ENCODE assay signal across 1 cellular context in genomic region chr9:122377241-122378164, GRCh38.
TF ChIP-seq lines count a peak whose summit lies in the region.

No MANE protein-coding gene starts in this region.

TF ChIP-seq in K562, 482 proteins besides CTCF, POLR2A, EP300 and RAD21 (continued from another document and continues in another):
- TF ChIP-seq, protein P1, sequence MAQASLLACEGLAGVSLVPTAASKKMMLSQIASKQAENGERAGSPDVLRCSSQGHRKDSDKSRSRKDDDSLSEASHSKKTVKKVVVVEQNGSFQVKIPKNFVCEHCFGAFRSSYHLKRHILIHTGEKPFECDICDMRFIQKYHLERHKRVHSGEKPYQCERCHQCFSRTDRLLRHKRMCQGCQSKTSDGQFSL (CRISPR knock-in tag; IDR thresholded peaks at IDR 0.05): peak; percentile 90; the same call in 1 of the 2 replicates
- TF ChIP-seq, protein P1 (tag; IDR thresholded peaks at IDR 0.05): peak in 1 of 2 experiments; percentile 92; a peak in 2 of 4 replicates
- TF ChIP-seq, protein P2, sequence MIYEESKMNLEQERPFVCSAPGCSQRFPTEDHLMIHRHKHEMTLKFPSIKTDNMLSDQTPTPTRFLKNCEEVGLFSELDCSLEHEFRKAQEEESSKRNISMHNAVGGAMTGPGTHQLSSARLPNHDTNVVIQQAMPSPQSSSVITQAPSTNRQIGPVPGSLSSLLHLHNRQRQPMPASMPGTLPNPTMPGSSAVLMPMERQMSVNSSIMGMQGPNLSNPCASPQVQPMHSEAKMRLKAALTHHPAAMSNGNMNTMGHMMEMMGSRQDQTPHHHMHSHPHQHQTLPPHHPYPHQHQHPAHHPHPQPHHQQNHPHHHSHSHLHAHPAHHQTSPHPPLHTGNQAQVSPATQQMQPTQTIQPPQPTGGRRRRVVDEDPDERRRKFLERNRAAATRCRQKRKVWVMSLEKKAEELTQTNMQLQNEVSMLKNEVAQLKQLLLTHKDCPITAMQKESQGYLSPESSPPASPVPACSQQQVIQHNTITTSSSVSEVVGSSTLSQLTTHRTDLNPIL (CRISPR knock-in tag; IDR thresholded peaks at IDR 0.05): no peak
- TF ChIP-seq ETV1 (tag; conservative IDR thresholded peaks at IDR 0.05; ENCODE audit: low read depth): peak; percentile 22; the same call in 1 of the 2 replicates
- TF ChIP-seq U2AF1 (optimal IDR thresholded peaks at IDR 0.05; ENCODE audit: low read depth, low read length): no peak
- peak; percentile 35; the same call in 1 of the 2 replicates for TF ChIP-seq SMARCA4 (IDR thresholded peaks at IDR 0.05)
- no peak for TF ChIP-seq RNF219 (CRISPR knock-in tag; IDR thresholded peaks at IDR 0.05)
- 0 out of 2 replicates have a peak, but pooled peaks have one; percentile 25 for TF ChIP-seq ZBTB33 (CRISPR knock-in tag; IDR thresholded peaks at IDR 0.05)
- 0 out of 4 replicates have a peak, but pooled peaks of 1 of the 2 experiments have one; percentile 11 for TF ChIP-seq RCOR1 (IDR thresholded peaks at IDR 0.05; ENCODE audit: borderline replicate concordance in 1 of 2, low read depth in 2 of 2, low read length in 2 of 2)
- no peak for TF ChIP-seq KLF10 (CRISPR knock-in tag; IDR thresholded peaks at IDR 0.05)
- TF ChIP-seq KAT7 (CRISPR knock-in tag; IDR thresholded peaks at IDR 0.05; ENCODE audit: borderline replicate concordance): 0 out of 2 replicates have a peak, but pooled peaks have one; percentile 45
- peak; percentile 53; the same call in 1 of the 2 replicates for TF ChIP-seq SPI1 (IDR thresholded peaks at IDR 0.05; ENCODE audit: borderline replicate concordance, low read depth, low read length)
- TF ChIP-seq, protein P3, sequence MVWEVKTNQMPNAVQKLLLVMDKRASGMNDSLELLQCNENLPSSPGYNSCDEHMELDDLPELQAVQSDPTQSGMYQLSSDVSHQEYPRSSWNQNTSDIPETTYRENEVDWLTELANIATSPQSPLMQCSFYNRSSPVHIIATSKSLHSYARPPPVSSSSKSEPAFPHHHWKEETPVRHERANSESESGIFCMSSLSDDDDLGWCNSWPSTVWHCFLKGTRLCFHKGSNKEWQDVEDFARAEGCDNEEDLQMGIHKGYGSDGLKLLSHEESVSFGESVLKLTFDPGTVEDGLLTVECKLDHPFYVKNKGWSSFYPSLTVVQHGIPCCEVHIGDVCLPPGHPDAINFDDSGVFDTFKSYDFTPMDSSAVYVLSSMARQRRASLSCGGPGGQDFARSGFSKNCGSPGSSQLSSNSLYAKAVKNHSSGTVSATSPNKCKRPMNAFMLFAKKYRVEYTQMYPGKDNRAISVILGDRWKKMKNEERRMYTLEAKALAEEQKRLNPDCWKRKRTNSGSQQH (CRISPR knock-in tag; IDR thresholded peaks at IDR 0.05): no peak
- TF ChIP-seq TBP (optimal IDR thresholded peaks at IDR 0.05; ENCODE audit: low read depth, low read length): peak; percentile 31
- peak; percentile 60; the same call in 1 of the 2 replicates for TF ChIP-seq NFRKB (IDR thresholded peaks at IDR 0.05; ENCODE audit: low read depth)
- peak; percentile 37 for TF ChIP-seq GABPA (tag; conservative IDR thresholded peaks at IDR 0.05; ENCODE audit: low read depth)
- TF ChIP-seq VEZF1 (CRISPR knock-in tag; IDR thresholded peaks at IDR 0.05): peak; percentile 77
- TF ChIP-seq THRB (CRISPR knock-in tag; conservative IDR thresholded peaks at IDR 0.05): 0 out of 2 replicates have a peak, but pooled peaks have one; percentile 19
- TF ChIP-seq COPS2 (conservative IDR thresholded peaks at IDR 0.05): no peak
- TF ChIP-seq LCOR (CRISPR knock-in tag; IDR thresholded peaks at IDR 0.05): peak; percentile 54; the same call in 1 of the 2 replicates
- no peak for TF ChIP-seq ATF1 (CRISPR knock-in tag; IDR thresholded peaks at IDR 0.05)
- TF ChIP-seq ATF1 (tag; IDR thresholded peaks at IDR 0.05): no peak
- TF ChIP-seq, protein P4, sequence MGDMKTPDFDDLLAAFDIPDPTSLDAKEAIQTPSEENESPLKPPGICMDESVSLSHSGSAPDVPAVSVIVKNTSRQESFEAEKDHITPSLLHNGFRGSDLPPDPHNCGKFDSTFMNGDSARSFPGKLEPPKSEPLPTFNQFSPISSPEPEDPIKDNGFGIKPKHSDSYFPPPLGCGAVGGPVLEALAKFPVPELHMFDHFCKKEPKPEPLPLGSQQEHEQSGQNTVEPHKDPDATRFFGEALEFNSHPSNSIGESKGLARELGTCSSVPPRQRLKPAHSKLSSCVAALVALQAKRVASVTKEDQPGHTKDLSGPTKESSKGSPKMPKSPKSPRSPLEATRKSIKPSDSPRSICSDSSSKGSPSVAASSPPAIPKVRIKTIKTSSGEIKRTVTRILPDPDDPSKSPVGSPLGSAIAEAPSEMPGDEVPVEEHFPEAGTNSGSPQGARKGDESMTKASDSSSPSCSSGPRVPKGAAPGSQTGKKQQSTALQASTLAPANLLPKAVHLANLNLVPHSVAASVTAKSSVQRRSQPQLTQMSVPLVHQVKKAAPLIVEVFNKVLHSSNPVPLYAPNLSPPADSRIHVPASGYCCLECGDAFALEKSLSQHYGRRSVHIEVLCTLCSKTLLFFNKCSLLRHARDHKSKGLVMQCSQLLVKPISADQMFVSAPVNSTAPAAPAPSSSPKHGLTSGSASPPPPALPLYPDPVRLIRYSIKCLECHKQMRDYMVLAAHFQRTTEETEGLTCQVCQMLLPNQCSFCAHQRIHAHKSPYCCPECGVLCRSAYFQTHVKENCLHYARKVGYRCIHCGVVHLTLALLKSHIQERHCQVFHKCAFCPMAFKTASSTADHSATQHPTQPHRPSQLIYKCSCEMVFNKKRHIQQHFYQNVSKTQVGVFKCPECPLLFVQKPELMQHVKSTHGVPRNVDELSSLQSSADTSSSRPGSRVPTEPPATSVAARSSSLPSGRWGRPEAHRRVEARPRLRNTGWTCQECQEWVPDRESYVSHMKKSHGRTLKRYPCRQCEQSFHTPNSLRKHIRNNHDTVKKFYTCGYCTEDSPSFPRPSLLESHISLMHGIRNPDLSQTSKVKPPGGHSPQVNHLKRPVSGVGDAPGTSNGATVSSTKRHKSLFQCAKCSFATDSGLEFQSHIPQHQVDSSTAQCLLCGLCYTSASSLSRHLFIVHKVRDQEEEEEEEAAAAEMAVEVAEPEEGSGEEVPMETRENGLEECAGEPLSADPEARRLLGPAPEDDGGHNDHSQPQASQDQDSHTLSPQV (IDR thresholded peaks at IDR 0.05): peak; percentile 55; the same call in 1 of the 2 replicates
- 0 out of 2 replicates have a peak, but pooled peaks have one; percentile 22 for TF ChIP-seq ZBTB26 (CRISPR knock-in tag; IDR thresholded peaks at IDR 0.05)
- TF ChIP-seq LARP7 (IDR thresholded peaks at IDR 0.05): no peak
- TF ChIP-seq EGR1 (conservative IDR thresholded peaks at IDR 0.05): 0 out of 2 replicates have a peak, but pooled peaks have one; percentile 19
- TF ChIP-seq RBM34 (IDR thresholded peaks at IDR 0.05; ENCODE audit: borderline replicate concordance, insufficient read depth, low read length): no peak
- TF ChIP-seq TCF3 (CRISPR knock-in tag; IDR thresholded peaks at IDR 0.05): 0 out of 2 replicates have a peak, but pooled peaks have one; percentile 6
- TF ChIP-seq ZNF584 (CRISPR knock-in tag; IDR thresholded peaks at IDR 0.05; ENCODE audit: low read depth): 0 out of 2 replicates have a peak, but pooled peaks have one; percentile 46
- no peak for TF ChIP-seq ETS1 (conservative IDR thresholded peaks at IDR 0.05; ENCODE audit: control insufficient read depth, low read depth, low read length)
- 0 out of 4 replicates have a peak, but pooled peaks of 1 of the 2 experiments have one; percentile 10 for TF ChIP-seq UBTF (IDR thresholded peaks at IDR 0.05; ENCODE audit: borderline replicate concordance in 1 of 2, low read depth in 2 of 2, low read length in 2 of 2)
- no peak for TF ChIP-seq ZKSCAN1 (IDR thresholded peaks at IDR 0.05; ENCODE audit: low read depth, low read length)
- peak; percentile 43; the same call in 1 of the 2 replicates for TF ChIP-seq L3MBTL2 (IDR thresholded peaks at IDR 0.05)
- peak; percentile 29; the same call in 1 of the 2 replicates for TF ChIP-seq ARID1B (IDR thresholded peaks at IDR 0.05)
- TF ChIP-seq SMARCE1 (IDR thresholded peaks at IDR 0.05): 0 out of 2 replicates have a peak, but pooled peaks have one; percentile 12
- TF ChIP-seq ZFP1 (CRISPR knock-in tag; IDR thresholded peaks at IDR 0.05): peak; percentile 14; the same call in 1 of the 2 replicates
- no peak for TF ChIP-seq STAT5A (IDR thresholded peaks at IDR 0.05; ENCODE audit: borderline replicate concordance, low read length)
- TF ChIP-seq CXXC5 (CRISPR knock-in tag; IDR thresholded peaks at IDR 0.05): peak; percentile 9; the same call in 1 of the 2 replicates
